8 cellular contexts compared by ENCODE assay signal in the genomic region with DNA sequence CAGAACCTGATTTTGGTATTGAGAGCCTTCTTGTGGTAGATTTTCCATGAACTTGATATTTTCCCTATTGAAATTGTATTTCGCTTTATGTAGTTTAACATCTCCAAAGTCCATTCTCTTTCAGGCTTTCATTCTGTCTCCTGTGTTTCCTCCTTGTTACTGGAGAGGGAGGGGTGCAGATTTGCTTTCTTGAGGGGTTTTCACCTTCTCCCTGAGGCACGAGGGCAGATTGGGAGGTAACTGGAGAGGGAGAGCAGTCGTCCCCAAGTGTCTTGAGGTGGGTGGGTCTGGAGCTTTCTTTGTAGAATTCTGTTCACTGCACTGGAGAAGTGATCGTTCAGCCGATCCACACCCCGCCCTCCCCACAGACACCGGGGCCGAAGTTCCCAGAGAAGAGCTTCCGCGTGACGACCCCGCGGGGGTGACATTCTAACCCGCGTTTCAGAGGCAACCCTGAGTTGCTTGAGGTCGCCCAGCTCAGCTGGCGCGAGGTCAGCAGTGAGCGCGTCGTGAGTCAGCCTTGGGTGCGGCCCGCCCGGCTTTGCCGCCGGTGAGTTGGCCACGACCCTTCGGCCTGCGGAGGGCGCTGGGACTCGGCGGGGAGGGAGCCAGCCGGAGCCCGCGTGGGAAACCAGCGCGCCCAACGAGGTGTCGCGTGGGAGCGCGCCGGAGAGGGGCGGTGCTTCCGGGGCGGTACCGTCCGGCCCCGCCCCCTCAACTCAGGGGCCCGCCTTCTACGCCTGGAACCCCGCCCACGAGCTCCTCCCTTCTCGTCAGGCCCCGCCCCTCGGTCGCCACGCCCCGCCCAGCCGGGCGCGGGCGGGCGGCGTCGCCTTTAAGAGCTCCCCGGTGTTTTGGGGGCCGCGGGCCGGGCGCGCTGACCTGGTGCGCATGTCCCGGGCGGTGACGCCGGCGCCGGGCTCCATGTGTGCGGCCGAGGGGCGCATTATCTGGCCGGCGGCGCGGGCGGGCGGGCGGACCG. TPM values are rescaled to one million over a fixed set of nuclear protein-coding genes. Genes with fewer than 3 reads are reported as not detected.
DNase-seq lines count a peak whose midpoint lies in the region; ATAC-seq lines count a peak whose summit lies in the region.

A gene with protein sequence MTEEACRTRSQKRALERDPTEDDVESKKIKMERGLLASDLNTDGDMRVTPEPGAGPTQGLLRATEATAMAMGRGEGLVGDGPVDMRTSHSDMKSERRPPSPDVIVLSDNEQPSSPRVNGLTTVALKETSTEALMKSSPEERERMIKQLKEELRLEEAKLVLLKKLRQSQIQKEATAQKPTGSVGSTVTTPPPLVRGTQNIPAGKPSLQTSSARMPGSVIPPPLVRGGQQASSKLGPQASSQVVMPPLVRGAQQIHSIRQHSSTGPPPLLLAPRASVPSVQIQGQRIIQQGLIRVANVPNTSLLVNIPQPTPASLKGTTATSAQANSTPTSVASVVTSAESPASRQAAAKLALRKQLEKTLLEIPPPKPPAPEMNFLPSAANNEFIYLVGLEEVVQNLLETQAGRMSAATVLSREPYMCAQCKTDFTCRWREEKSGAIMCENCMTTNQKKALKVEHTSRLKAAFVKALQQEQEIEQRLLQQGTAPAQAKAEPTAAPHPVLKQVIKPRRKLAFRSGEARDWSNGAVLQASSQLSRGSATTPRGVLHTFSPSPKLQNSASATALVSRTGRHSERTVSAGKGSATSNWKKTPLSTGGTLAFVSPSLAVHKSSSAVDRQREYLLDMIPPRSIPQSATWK (plus strand): TSS at position 797 of the 982 bp plus-strand sequence. CDS start 59,671 bp downstream, outside the sequence.

- no peaks in the 10 kb centered on the region for H3K27me3 ChIP-seq in CD4-positive, CD25-positive, alpha-beta regulatory T cell (ENCODE audit: control insufficient read depth, insufficient read depth, low read length)
- peaks cover 4% of the 10 kb centered on the region for H3K27me3 ChIP-seq in ectodermal cell (ENCODE audit: control insufficient read depth, insufficient read depth, low read length, poor library complexity, severe bottlenecking)

- H3K36me3 ChIP-seq in CD4-positive, CD25-positive, alpha-beta regulatory T cell (ENCODE audit: control insufficient read depth, insufficient read depth, low read length), result no peaks in the 10 kb centered on the region
- H3K36me3 ChIP-seq in ectodermal cell (ENCODE audit: control insufficient read depth, insufficient read depth, low read length), result no peaks in the 10 kb centered on the region

- peak within 1 kb of the TSS; percentile 82 to 97 (median 91) for H3K27ac Mint-ChIP-seq in CD4-positive, CD25-positive, alpha-beta regulatory T cell

- H3K36me3 Mint-ChIP-seq in CD4-positive, CD25-positive, alpha-beta regulatory T cell, result no peaks in the 10 kb centered on the region

- peak within 1 kb of the TSS; percentile 80 for H3K27ac ChIP-seq in CD4-positive, CD25-positive, alpha-beta regulatory T cell (ENCODE audit: insufficient read depth, low read length, poor library complexity, severe bottlenecking)
- H3K27ac ChIP-seq in ectodermal cell (ENCODE audit: insufficient read depth, low read depth, low read length, poor library complexity, severe bottlenecking), result peak within 1 kb of the TSS; percentile 79

- peak; percentile 86 to 92 (median 86) for DNase-seq in CD4-positive, CD25-positive, alpha-beta regulatory T cell
- peak; percentile 69 for DNase-seq in NCI-H82 treated with DMSO at 0.1 percent for 48 hours (lab: John Stamatoyannopoulos, UW; ENCODE audit: unreplicated experiment)
- peak; percentile 73 to 92 for DNase-seq in activated CD8-positive, alpha-beta memory T cell treated with anti-CD3 and anti-CD28 coated beads for 1 hour (ENCODE audit: extremely low read depth in 1 of 2, low read depth in 1 of 2)
- peak; percentile 94 for DNase-seq in lung microvascular endothelial cell (ENCODE audit: low read depth in 2 of 2)
- DNase-seq in stimulated activated CD4-positive, alpha-beta T cell treated with anti-CD3 and anti-CD28 coated beads, TNF-alpha, amount 100 ng/mL, for 4 hours (ENCODE audit: low read depth in 3 of 3), result peak; percentile 87 to 93 (median 87)

- ATAC-seq in CD4-positive, CD25-positive, alpha-beta regulatory T cell (ENCODE audit: low read depth in 2 of 2), result peak; percentile 78 to 82
- ATAC-seq in GM19351 (IDR thresholded peaks at IDR 0.05; ENCODE audit: unreplicated experiment) (peak; percentile 72), HG03520 (IDR thresholded peaks at IDR 0.05; ENCODE audit: unreplicated experiment) (peak; percentile 68)

- H3K4me3 ChIP-seq in CD4-positive, CD25-positive, alpha-beta regulatory T cell (ENCODE audit: low read depth, low read length), result peak within 1 kb of the TSS; percentile 90
- peak within 1 kb of the TSS; percentile 69 for H3K4me3 ChIP-seq in ectodermal cell (ENCODE audit: insufficient read depth, low read depth, low read length)

- H3K4me3 Mint-ChIP-seq in CD4-positive, CD25-positive, alpha-beta regulatory T cell, result peak within 1 kb of the TSS; percentile 91 to 99 (median 96)

- H3K4me1 ChIP-seq in CD4-positive, CD25-positive, alpha-beta regulatory T cell (ENCODE audit: control insufficient read depth, insufficient read depth, low read length, poor library complexity, severe bottlenecking), result peaks cover 42% of the 10 kb centered on the region
- peaks cover 27% of the 10 kb centered on the region for H3K4me1 ChIP-seq in ectodermal cell (ENCODE audit: control insufficient read depth, insufficient read depth, low read length)

- peaks cover 16 to 71% (median 53%) of the 10 kb centered on the region in 4 donors for H3K4me1 Mint-ChIP-seq in CD4-positive, CD25-positive, alpha-beta regulatory T cell

- no peaks in the 10 kb centered on the region for H3K27me3 Mint-ChIP-seq in CD4-positive, CD25-positive, alpha-beta regulatory T cell

- WGBS in ectodermal cell, 2 experiments, result 1 to 2% methylated on average over 89 to 90 of the region's 90 CpGs

- H3K9me3 Mint-ChIP-seq in CD4-positive, CD25-positive, alpha-beta regulatory T cell, result no peaks in the 10 kb centered on the region

- no peaks in the 10 kb centered on the region for H3K9me3 ChIP-seq in CD4-positive, CD25-positive, alpha-beta regulatory T cell (ENCODE audit: control insufficient read depth in 2 of 2, low read length in 2 of 2)
- H3K9me3 ChIP-seq in ectodermal cell (ENCODE audit: control insufficient read depth, low read length), result no peaks in the 10 kb centered on the region

RNA-seq across cellular contexts. Expression of the gene that starts here (rescaled TPM):
- 134 TPM for total RNA-seq in CD4-positive, CD25-positive, alpha-beta regulatory T cell
- 10 to 100 TPM in 1 of 4 donors, 1 to 10 TPM in 3; 8.1 to 13.9 (median 9.7) TPM for polyA plus RNA-seq in CD4-positive, CD25-positive, alpha-beta regulatory T cell
- polyA plus RNA-seq in ectodermal cell (2013, experiment 1 of 4), result 104 TPM
- 102 TPM for polyA plus RNA-seq in ectodermal cell (2013, experiment 2 of 4)
- polyA plus RNA-seq in ectodermal cell (2013, experiment 3 of 4), result 58.0 TPM
- 61.0 TPM for polyA plus RNA-seq in ectodermal cell (2013, experiment 4 of 4)
- total RNA-seq in lung microvascular endothelial cell, result 27.0 and 37.5 TPM in 2 replicates

Comparison
In these comparisons a context has a peak if more than half of its experiments do, and no peak if none do; other contexts are left out.
1. Peak in every context shown above with its lines: DNase-seq, ATAC-seq, H3K4me3 ChIP-seq and H3K27ac ChIP-seq.